In the genomic region with DNA sequence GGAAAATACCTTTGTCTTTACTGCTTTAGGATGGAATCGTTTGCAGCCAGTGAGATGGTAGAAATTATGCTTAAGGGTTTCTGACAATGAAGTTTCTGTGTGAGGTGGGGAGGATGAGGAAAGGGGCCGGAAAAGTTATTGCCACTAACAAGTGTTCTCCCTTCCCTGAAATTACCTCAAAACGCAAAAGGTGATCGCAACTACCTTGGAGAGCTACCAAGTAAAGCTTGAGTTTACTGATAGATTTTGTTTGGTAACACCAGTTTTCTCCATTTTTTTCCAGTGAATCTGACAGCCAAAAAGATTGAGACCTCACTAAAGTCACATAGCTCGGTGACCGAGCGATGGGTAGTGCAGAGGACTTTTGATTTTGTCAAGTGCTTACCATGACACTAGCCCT, we compare ENCODE assay signal across 8 cellular contexts. TPM values are rescaled to one million over a fixed set of nuclear protein-coding genes. Genes with fewer than 3 reads are reported as not detected.
DNase-seq lines count a peak whose midpoint lies in the region; ATAC-seq, FAIRE-seq and TF ChIP-seq lines count a peak whose summit lies in the region.

No MANE protein-coding gene starts in this region.

- H3K27me3 Mint-ChIP-seq in central memory CD8-positive, alpha-beta T cell: no peaks in the 10 kb centered on the region
- H3K27me3 Mint-ChIP-seq in natural killer cell (ENCODE audit: low read depth in 2 of 2): no peaks in the 10 kb centered on the region

- H4K20me1 ChIP-seq in Karpas-422 (ENCODE audit: insufficient read depth, low read depth, low read length): no peaks in the 10 kb centered on the region

- peak overlapping the region; percentile 92 for H3K4me3 Mint-ChIP-seq in central memory CD8-positive, alpha-beta T cell
- H3K4me3 Mint-ChIP-seq in natural killer cell: peak overlapping the region; percentile 92

- FAIRE-seq in frontal cortex (lab: Jason Lieb, UNC): no peak

- DNase-seq in Caki2 (ENCODE audit: low read depth) (peak; percentile 5), Karpas-422 (no peak), natural killer cell (no peak), SKM-1 treated with dmso at 0.1 percent for 144 hours (lab: John Stamatoyannopoulos, UW; ENCODE audit: unreplicated experiment) (no peak), frontal cortex (ENCODE audit: low spot score in 2 of 2) (no peak)
- DNase-seq in central memory CD8-positive, alpha-beta T cell (ENCODE audit: low spot score in 2 of 2): no peak

- no peaks in the 10 kb centered on the region for H3K9me3 Mint-ChIP-seq in central memory CD8-positive, alpha-beta T cell
- H3K9me3 Mint-ChIP-seq in natural killer cell: no peaks in the 10 kb centered on the region

- peak overlapping the region; percentile 83 for H3K4me3 ChIP-seq in Karpas-422 (ENCODE audit: low read length)

- in situ Hi-C loops in Caki2 (cut with HindIII; ENCODE audit: low pct_unique_long_range_greater_than_20kb, low sequenced_read_pairs): no loop called here

- peaks cover 8% of the 10 kb centered on the region for H3K36me3 Mint-ChIP-seq in central memory CD8-positive, alpha-beta T cell (ENCODE audit: insufficient read depth)
- no peaks in the 10 kb centered on the region for H3K36me3 Mint-ChIP-seq in natural killer cell

- no peak for TF ChIP-seq CTCF in natural killer cell (IDR thresholded peaks at IDR 0.05)

- no peaks in the 10 kb centered on the region for H3K27me3 ChIP-seq in Karpas-422 (ENCODE audit: low read length)

- intact Hi-C loops in natural killer cell (cut with micrococcal nuclease): no loop called here

- ATAC-seq in central memory CD8-positive, alpha-beta T cell (replicated peaks; ENCODE audit: extremely low read depth, poor library complexity, severe bottlenecking): no peak
- no peak for ATAC-seq in natural killer cell
- no peak for ATAC-seq in GM21447 (IDR thresholded peaks at IDR 0.05; ENCODE audit: unreplicated experiment)
- no peak for ATAC-seq in GM18505 (IDR thresholded peaks at IDR 0.05; ENCODE audit: unreplicated experiment)

- TF ChIP-seq POLR2A in GM18505 (IDR thresholded peaks at IDR 0.05; ENCODE audit: borderline replicate concordance, extremely low read depth, insufficient read depth, insufficient read length): no peak

- H3K36me3 ChIP-seq in Karpas-422 (ENCODE audit: insufficient read depth, low read length): peaks cover 15% of the 10 kb centered on the region; the same call in 1 of the 2 replicates

- no peaks in the 10 kb centered on the region for H3K9me2 ChIP-seq in Karpas-422 (replicated peaks; ENCODE audit: insufficient read depth, low read length)

- peak overlapping the region; percentile 81 for H3K27ac Mint-ChIP-seq in central memory CD8-positive, alpha-beta T cell (ENCODE audit: low read depth)
- peak overlapping the region in 1 of 2 donors; percentile 88 for H3K27ac Mint-ChIP-seq in natural killer cell

- peaks cover 36% of the 10 kb centered on the region for H3K4me1 ChIP-seq in Karpas-422 (ENCODE audit: low read length)

- H3K27ac ChIP-seq in Karpas-422 (ENCODE audit: low read length): peak overlapping the region; percentile 36; the same call in 1 of the 2 replicates

- H3K4me2 ChIP-seq in Karpas-422 (ENCODE audit: low read depth, low read length, poor library complexity, severe bottlenecking): peak overlapping the region; percentile 73

- peaks cover 95% of the 10 kb centered on the region for H3K79me2 ChIP-seq in Karpas-422 (ENCODE audit: low read length)

- no peak overlapping the region for H2AFZ ChIP-seq in Karpas-422 (ENCODE audit: low read length)

- H3K4me1 Mint-ChIP-seq in central memory CD8-positive, alpha-beta T cell: peaks cover 24% of the 10 kb centered on the region
- peaks cover 26 to 28% of the 10 kb centered on the region in 2 donors for H3K4me1 Mint-ChIP-seq in natural killer cell

- H3K9me3 ChIP-seq in Karpas-422 (ENCODE audit: low read length): no peaks in the 10 kb centered on the region

- peak overlapping the region; percentile 86 for H3K9ac ChIP-seq in Karpas-422 (ENCODE audit: low read length)

RNA-seq across cellular contexts. Expression of a gene that starts 1.5 kb away (rescaled TPM):
- 14.0 and 18.9 TPM in 2 replicates for total RNA-seq in Caki2 (2014; rRNA removed; shearing (Covaris generic); ENCODE audit: low replicate concordance)
- total RNA-seq in Karpas-422 (2014; rRNA removed; shearing (Covaris generic); ENCODE audit: low replicate concordance): 15.7 and 23.8 TPM in 2 replicates
- total RNA-seq in natural killer cell (1 to 10 TPM; 3.8 to 5.4 (median 5.2) TPM), frontal cortex (34.6 TPM)

RNA-seq across cellular contexts. Expression of a gene that starts 42.1 kb away (rescaled TPM):
- 31.6 and 52.8 TPM in 2 replicates for total RNA-seq in Caki2 (2014; rRNA removed; shearing (Covaris generic); ENCODE audit: low replicate concordance)
- 34.2 and 34.8 TPM in 2 replicates for total RNA-seq in Karpas-422 (2014; rRNA removed; shearing (Covaris generic); ENCODE audit: low replicate concordance)
- total RNA-seq in natural killer cell: 10 to 100 TPM; 18.9 to 25.6 (median 24.5) TPM
- total RNA-seq in frontal cortex: 14.7 TPM

RNA-seq across cellular contexts. Expression of a gene that starts 42.1 kb away (rescaled TPM):
- 13.4 and 17.4 TPM in 2 replicates for total RNA-seq in Caki2 (2014; rRNA removed; shearing (Covaris generic); ENCODE audit: low replicate concordance)
- total RNA-seq in Karpas-422 (2014; rRNA removed; shearing (Covaris generic); ENCODE audit: low replicate concordance): 22.1 and 25.0 TPM in 2 replicates
- total RNA-seq in natural killer cell (10 to 100 TPM; 19.6 to 25.1 (median 24.0) TPM), frontal cortex (31.4 TPM)

RNA-seq across cellular contexts. Expression of a gene that starts 42.4 kb away (rescaled TPM):
- total RNA-seq in Caki2 (2014; rRNA removed; shearing (Covaris generic); ENCODE audit: low replicate concordance): 0.34 TPM in 1 of 2 replicates, not detected in the other
- 1.2 and 2.2 TPM in 2 replicates for total RNA-seq in Karpas-422 (2014; rRNA removed; shearing (Covaris generic); ENCODE audit: low replicate concordance)
- 1 to 10 TPM; 1.8 to 2.2 (median 1.9) TPM for total RNA-seq in natural killer cell
- total RNA-seq in frontal cortex: 0.82 TPM
